ENCODE assay signal across 8 cellular contexts in the genomic region with DNA sequence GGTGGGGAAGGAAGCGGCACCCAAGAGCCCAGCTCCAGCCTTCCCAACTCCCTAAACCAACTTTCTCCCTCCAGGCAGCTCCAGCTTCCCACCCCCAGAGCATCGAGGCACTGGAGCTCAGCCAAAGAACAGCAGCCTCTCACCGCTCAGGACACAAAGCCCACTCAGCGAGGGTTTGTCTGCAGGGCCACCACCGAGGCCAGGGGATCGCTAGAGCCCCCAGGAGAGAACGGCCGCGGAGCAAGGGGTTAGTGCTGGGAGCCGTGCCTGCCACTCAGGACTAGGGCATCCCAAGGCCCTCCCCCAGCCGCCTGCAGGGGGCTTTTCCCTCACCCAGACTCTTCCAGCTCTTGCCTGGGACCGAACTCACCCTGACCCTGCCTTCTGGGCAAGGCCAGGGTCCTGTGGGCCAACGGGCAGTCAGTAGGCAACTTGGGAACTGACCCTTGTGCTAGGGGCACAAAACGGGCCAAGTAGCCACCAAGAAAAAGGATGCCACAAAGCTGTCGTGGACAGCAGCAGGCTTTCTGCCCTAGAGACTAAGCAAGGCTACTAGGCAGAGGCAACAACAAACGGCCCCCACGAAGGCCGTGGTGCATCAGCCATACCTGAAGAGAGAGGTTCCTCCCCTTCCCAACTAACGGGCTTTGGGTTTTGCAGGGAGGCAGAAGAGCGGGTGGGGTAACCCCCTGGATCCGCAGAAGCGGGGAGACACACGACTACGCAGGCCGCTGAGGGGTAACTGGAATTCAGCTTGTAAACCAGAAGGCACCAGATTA. TPM values are rescaled to one million over a fixed set of nuclear protein-coding genes. Genes with fewer than 3 reads are reported as not detected.
DNase-seq lines count a peak whose midpoint lies in the region; ATAC-seq and TF ChIP-seq lines count a peak whose summit lies in the region.

No MANE protein-coding gene starts in this region.

- DNase-seq in Karpas-422 (no peak), nephron progenitor cell (peak; percentile 42), left colon (no peak)

- H2AFZ ChIP-seq in Karpas-422 (ENCODE audit: low read length): no peak overlapping the region

- TF ChIP-seq CTCF in C4-2B (conservative IDR thresholded peaks at IDR 0.05): no peak
- TF ChIP-seq CTCF in nephron progenitor cell (IDR thresholded peaks at IDR 0.05): no peak

- intact Hi-C loops in left colon (cut with DNase I, micrococcal nuclease): no loop called here

- peaks cover 53% of the 10 kb centered on the region for H3K79me2 ChIP-seq in Karpas-422 (ENCODE audit: low read length)

- no peaks in the 10 kb centered on the region for H3K9me2 ChIP-seq in Karpas-422 (replicated peaks; ENCODE audit: insufficient read depth, low read length)

- H3K9me3 Mint-ChIP-seq in nephron progenitor cell: no peaks in the 10 kb centered on the region

- H3K27ac ChIP-seq in C4-2B (peak overlapping the region; percentile 100), Karpas-422 (ENCODE audit: low read length) (peak overlapping the region; percentile 95), cingulate gyrus (ENCODE audit: low read depth, low read length) (peak overlapping the region; percentile 85)

- H3K9ac ChIP-seq in Karpas-422 (ENCODE audit: low read length): peak overlapping the region; percentile 97

- peak overlapping the region; percentile 100 for H3K27ac Mint-ChIP-seq in nephron progenitor cell

- H3K9me3 ChIP-seq in Karpas-422 (ENCODE audit: low read length): no peaks in the 10 kb centered on the region

- H3K4me1 ChIP-seq in Karpas-422 (ENCODE audit: low read length): peaks cover 42% of the 10 kb centered on the region

- ATAC-seq in left colon: no peak
- no peak for ATAC-seq in HG03520 (IDR thresholded peaks at IDR 0.05; ENCODE audit: unreplicated experiment)
- no peak for ATAC-seq in HG02970 (IDR thresholded peaks at IDR 0.05; ENCODE audit: low FRiP score, unreplicated experiment)
- ATAC-seq in GM18519 (IDR thresholded peaks at IDR 0.05; ENCODE audit: low FRiP score, unreplicated experiment): no peak

- H3K27me3 ChIP-seq in Karpas-422 (ENCODE audit: low read length): no peaks in the 10 kb centered on the region

- peaks cover 3% of the 10 kb centered on the region for H3K27me3 Mint-ChIP-seq in nephron progenitor cell (ENCODE audit: low read depth, poor library complexity)

- no peaks in the 10 kb centered on the region for H3K36me3 ChIP-seq in Karpas-422 (ENCODE audit: insufficient read depth, low read length)

- H3K4me2 ChIP-seq in Karpas-422 (ENCODE audit: low read depth, low read length, poor library complexity, severe bottlenecking): peak overlapping the region; percentile 90

- H3K4me3 ChIP-seq in Karpas-422 (ENCODE audit: low read length): peak overlapping the region; percentile 87

- H3K4me3 Mint-ChIP-seq in nephron progenitor cell: peak overlapping the region; percentile 100

- peaks cover 10% of the 10 kb centered on the region for H3K36me3 Mint-ChIP-seq in nephron progenitor cell (ENCODE audit: low read depth)

- peaks cover 58% of the 10 kb centered on the region for H3K4me1 Mint-ChIP-seq in nephron progenitor cell

- H4K20me1 ChIP-seq in Karpas-422 (ENCODE audit: insufficient read depth, low read depth, low read length): peaks cover 11% of the 10 kb centered on the region; the same call in 1 of the 2 replicates

RNA-seq across cellular contexts. Expression of gene HCFC1, which starts 2.3 kb away (rescaled TPM):
- 16.8 and 29.4 TPM in 2 replicates for total RNA-seq in Karpas-422 (2014; rRNA removed; shearing (Covaris generic); ENCODE audit: low replicate concordance)
- 10 to 100 TPM; 31.9 to 47.9 TPM for total RNA-seq in left colon

RNA-seq across cellular contexts. Expression of gene TMEM187, which starts 3.2 kb away (rescaled TPM):
- total RNA-seq in Karpas-422 (2014; rRNA removed; shearing (Covaris generic); ENCODE audit: low replicate concordance): 1.5 and 3.9 TPM in 2 replicates
- total RNA-seq in left colon: 1 to 10 TPM; 8.4 to 9.9 TPM

RNA-seq across cellular contexts. Expression of gene RENBP, which starts 24.9 kb away (rescaled TPM):
- 0.22 and 0.26 TPM in 2 replicates for total RNA-seq in Karpas-422 (2014; rRNA removed; shearing (Covaris generic); ENCODE audit: low replicate concordance)
- 1 to 10 TPM; 3.8 to 8.6 TPM for total RNA-seq in left colon

RNA-seq across cellular contexts. Expression of gene NAA10, which starts 34.5 kb away (rescaled TPM):
- 103 and 144 TPM in 2 replicates for total RNA-seq in Karpas-422 (2014; rRNA removed; shearing (Covaris generic); ENCODE audit: low replicate concordance)
- total RNA-seq in left colon: 10 to 100 TPM; 52.7 to 68.0 TPM

RNA-seq across cellular contexts. Expression of gene ARHGAP4, which starts 43.2 kb away (rescaled TPM):
- 104 and 218 TPM in 2 replicates for total RNA-seq in Karpas-422 (2014; rRNA removed; shearing (Covaris generic); ENCODE audit: low replicate concordance)
- 10 to 100 TPM; 26.6 to 35.5 TPM for total RNA-seq in left colon
